In genomic region chr7:22894585-22894984, GRCh38 we compare ENCODE assay signal across 28 cellular contexts.
"Had no signal": no experiment of that assay in that cellular context is flagged by ENCODE, and none has a peak within 500 bp of the region (broad histone marks: within the 10 kb centered on the region; RNA-seq: fewer than 3 reads in every experiment).

No MANE protein-coding gene starts in this region.

- H3K27ac Mint-ChIP-seq: activated naive CD4-positive, alpha-beta T cell treated with anti-CD3 and anti-CD28 coated beads for 36 hours; activated naive CD8-positive, alpha-beta T cell treated with anti-CD3 and anti-CD28 coated beads for 36 hours; immature natural killer cell; naive thymus-derived CD8-positive, alpha-beta T cell; stimulated activated naive CD8-positive, alpha-beta T cell treated with anti-CD3 and anti-CD28 coated beads, Interleukin-15, Interleukin-2, amounts not matched to agents 100 ng/mL and 50 ng/mL, for 24 hours; type B pancreatic cell had no signal

- H3K27ac ChIP-seq: adrenal gland, cardiac muscle cell, coronary artery, right atrium auricular region, thoracic aorta, uterus, VCaP had no signal

- H3K27me3 Mint-ChIP-seq: brain, type B pancreatic cell had no signal

- H3K9me3 Mint-ChIP-seq: activated naive CD4-positive, alpha-beta T cell treated with anti-CD3 and anti-CD28 coated beads for 36 hours; activated naive CD8-positive, alpha-beta T cell treated with anti-CD3 and anti-CD28 coated beads for 36 hours; brain; naive thymus-derived CD8-positive, alpha-beta T cell; stimulated activated naive CD8-positive, alpha-beta T cell treated with anti-CD3 and anti-CD28 coated beads, Interleukin-15, Interleukin-2, amounts not matched to agents 100 ng/mL and 50 ng/mL, for 24 hours; type B pancreatic cell had no signal

- DNase-seq: activated CD4-positive, alpha-beta T cell treated with anti-CD3 and anti-CD28 coated beads for 48 hours; activated CD4-positive, alpha-beta T cell treated with anti-CD3 and anti-CD28 coated beads, Interleukin-2, amount 50 U/mL, for 48 hours; activated CD8-positive, alpha-beta memory T cell treated with anti-CD3 and anti-CD28 coated beads for 24 hours; activated effector memory CD4-positive, alpha-beta T cell treated with Interleukin-2 at 50 U/mL for 16 hours; activated naive CD4-positive, alpha-beta T cell treated with anti-CD3 and anti-CD28 coated beads for 36 hours; activated naive CD8-positive, alpha-beta T cell treated with anti-CD3 and anti-CD28 coated beads for 36 hours; adrenal gland; aorta; head of caudate nucleus; hypothalamus; immature natural killer cell; kidney; left colon; mammary epithelial cell; naive thymus-derived CD8-positive, alpha-beta T cell; occipital lobe; stimulated activated CD4-positive, alpha-beta T cell treated with anti-CD3 and anti-CD28 coated beads, Interleukin-4, amount 100 ng/mL, for 1 hour; uterus had no signal

- H3K4me1 Mint-ChIP-seq: immature natural killer cell; naive thymus-derived CD8-positive, alpha-beta T cell had no signal

- H3K4me3 Mint-ChIP-seq: activated naive CD4-positive, alpha-beta T cell treated with anti-CD3 and anti-CD28 coated beads for 36 hours; activated naive CD8-positive, alpha-beta T cell treated with anti-CD3 and anti-CD28 coated beads for 36 hours; brain; immature natural killer cell; naive thymus-derived CD8-positive, alpha-beta T cell; neural crest cell; stimulated activated naive CD8-positive, alpha-beta T cell treated with anti-CD3 and anti-CD28 coated beads, Interleukin-15, Interleukin-2, amounts not matched to agents 100 ng/mL and 50 ng/mL, for 24 hours; type B pancreatic cell had no signal

- H3K36me3 ChIP-seq: adrenal gland, cardiac muscle cell, right atrium auricular region, thoracic aorta, uterus had no signal

- ATAC-seq: activated CD4-positive, CD25-positive, alpha-beta regulatory T cell treated with anti-CD3 and anti-CD28 coated beads, Interleukin-2, amount 50 U/mL, for 24 hours; left colon; naive thymus-derived CD8-positive, alpha-beta T cell had no signal

- H3K27me3 ChIP-seq: adrenal gland, right atrium auricular region, uterus had no signal

- H3K4me1 ChIP-seq: adrenal gland, right atrium auricular region, uterus had no signal

- H3K4me3 ChIP-seq: adrenal gland, cardiac muscle cell, coronary artery, right atrium auricular region, thoracic aorta, uterus had no signal

- H3K9me3 ChIP-seq: adrenal gland, right atrium auricular region, thoracic aorta, uterus had no signal

- H3K36me3 Mint-ChIP-seq: activated naive CD8-positive, alpha-beta T cell treated with anti-CD3 and anti-CD28 coated beads for 36 hours; brain; immature natural killer cell; naive thymus-derived CD8-positive, alpha-beta T cell; type B pancreatic cell had no signal
